ENCODE assay signal across 8 cellular contexts in the genomic region with DNA sequence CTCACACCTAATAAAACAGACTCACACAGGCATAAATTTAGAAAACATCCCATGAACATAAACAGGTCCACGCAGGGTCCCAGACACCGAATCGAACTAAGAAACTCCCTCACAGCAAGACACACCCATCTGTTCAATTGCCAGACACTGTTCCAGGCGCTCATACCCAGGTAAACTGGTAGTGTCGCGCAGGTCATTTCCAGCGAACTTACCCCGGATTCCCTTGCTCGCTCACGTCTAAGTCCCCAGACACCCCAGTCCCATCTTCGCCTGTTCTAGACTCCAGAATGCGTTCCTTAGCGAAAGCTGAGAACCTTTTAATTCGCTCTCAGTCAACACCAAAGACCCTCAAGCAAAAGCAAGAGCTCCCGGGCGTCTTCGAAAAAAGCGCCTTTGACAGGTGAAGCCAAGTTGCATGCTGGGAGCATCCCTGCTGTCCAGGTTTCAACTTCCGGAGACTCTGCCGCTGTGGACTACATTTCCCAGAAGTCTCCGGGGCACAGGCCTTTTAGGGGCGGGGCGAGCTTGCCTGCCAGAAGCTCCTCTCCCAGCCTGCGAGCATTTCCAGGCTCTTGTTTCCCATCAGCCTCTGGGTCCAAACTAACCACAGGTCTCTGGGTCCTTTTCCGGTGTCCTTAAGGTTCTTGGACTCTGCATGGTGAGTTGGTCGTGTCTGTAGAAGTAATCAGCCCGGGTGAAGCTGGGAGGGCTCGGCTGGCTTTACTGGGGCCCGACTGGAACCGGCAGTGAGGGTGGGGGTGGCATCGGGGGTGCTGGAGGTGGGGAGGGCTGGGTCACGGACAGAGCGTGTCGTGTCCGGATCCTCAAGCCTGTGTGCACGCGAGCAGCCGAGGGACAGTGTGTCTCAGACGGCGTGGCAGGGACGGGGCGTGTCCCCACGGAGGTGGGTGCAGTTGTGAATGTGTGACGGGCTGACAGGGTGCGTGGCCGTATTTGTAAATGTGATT.
DNase-seq lines count a peak whose midpoint lies in the region; ATAC-seq and TF ChIP-seq lines count a peak whose summit lies in the region.

Gene ZNF283, plus strand, starts transcription at position 535 of the 968 bp plus-strand sequence. CDS start 6,184 bp downstream, outside the sequence.

- H3K27ac ChIP-seq in iPS-18a (ENCODE audit: low read length) = no peak within 1 kb of the TSS

- H3K27me3 ChIP-seq in iPS-18a (ENCODE audit: control insufficient read depth, insufficient read depth, low read length) = no peaks in the 10 kb centered on the region

- no peaks in the 10 kb centered on the region for H3K4me1 ChIP-seq in iPS-18a (ENCODE audit: control insufficient read depth, low read depth, low read length)

- DNase-seq in GM10266 (ENCODE audit: extremely low spot score) (peak; percentile 84), NCI-H2107 (lab: John Stamatoyannopoulos, UW) (peak; percentile 67), UCSD-AML1 (lab: John Stamatoyannopoulos, UW; ENCODE audit: unreplicated experiment) (peak; percentile 66), T47D (ENCODE audit: low read depth in 1 of 2, low spot score in 1 of 2) (peak; percentile 76 to 94), skeletal muscle cell (ENCODE audit: low read depth) (peak; percentile 56)

- peaks cover 12% of the 10 kb centered on the region for H3K9me3 ChIP-seq in iPS-18a (ENCODE audit: control insufficient read depth, low read depth, low read length)

- no peak for TF ChIP-seq CTCF in GM10266 (IDR thresholded peaks at IDR 0.05; ENCODE audit: control insufficient read depth, insufficient read depth, low read depth, missing control alignments)

- peak within 1 kb of the TSS; percentile 39 for H3K9ac ChIP-seq in iPS-18a (ENCODE audit: low read length)

- no peaks in the 10 kb centered on the region for H3K36me3 ChIP-seq in iPS-18a (ENCODE audit: control insufficient read depth, low read depth, low read length)

- in situ Hi-C loops in T47D (cut with HindIII; ENCODE audit: low pct_unique_long_range_greater_than_20kb, low sequenced_read_pairs) = no loop called here

- H3K4me3 ChIP-seq in iPS-18a (ENCODE audit: low read length) (peak within 1 kb of the TSS; percentile 69), skeletal muscle cell (ENCODE audit: low read depth, low read length) (peak within 1 kb of the TSS; percentile 68)

- ATAC-seq in HG02870 (IDR thresholded peaks at IDR 0.05; ENCODE audit: unreplicated experiment) = peak; percentile 76
- no peak for ATAC-seq in HG03457 (IDR thresholded peaks at IDR 0.05; ENCODE audit: unreplicated experiment)
